17 cellular contexts compared by ENCODE assay signal in genomic region chr1:84406209-84406917, GRCh38. TPM values are rescaled to one million over a fixed set of nuclear protein-coding genes. Genes with fewer than 3 reads are reported as not detected.
A peak's percentile ranks its signal among the peaks of the same experiment; 100 is the strongest.
DNase-seq lines count a peak whose midpoint lies in the region; ATAC-seq and TF ChIP-seq lines count a peak whose summit lies in the region.
"Had no signal": no experiment of that assay in that cellular context is flagged by ENCODE, and none has a peak within 500 bp of the region (broad histone marks: within the 10 kb centered on the region; RNA-seq: fewer than 3 reads in every experiment).

No MANE protein-coding gene starts in this region.

- ATAC-seq in stimulated activated naive CD8-positive, alpha-beta T cell treated with anti-CD3 and anti-CD28 coated beads, Interleukin-15, Interleukin-2, amounts not matched to agents 100 U/mL and 50 U/mL, for 24 hours = no peak

- H3K9me3 Mint-ChIP-seq in activated naive CD8-positive, alpha-beta T cell treated with anti-CD3 and anti-CD28 coated beads for 36 hours = no peaks in the 10 kb centered on the region
- H3K9me3 Mint-ChIP-seq: activated CD4-positive, alpha-beta memory T cell treated with anti-CD3 and anti-CD28 coated beads for 36 hours; activated T-helper 2 cell treated with anti-CD3 and anti-CD28 coated beads, Interferon-gamma antibody, Interleukin-2, Interleukin-4, amounts not matched to agents 10 μg/mL and 5 μg/mL and 100 μg/mL, durations not matched to agents 14 hours and 24 hours and 36 hours; CD4-positive, CD25-positive, alpha-beta regulatory T cell had no signal

- H3K27me3 ChIP-seq in muscle layer of duodenum (ENCODE audit: low read depth, low read length) = no peaks in the 10 kb centered on the region
- H3K27me3 ChIP-seq: neutrophil had no signal

- TF ChIP-seq CTCF in cardiac fibroblast (IDR thresholded peaks at IDR 0.05; ENCODE audit: low read depth, low read length) = no peak

- peak overlapping the region; percentile 26 for H3K27ac ChIP-seq in muscle layer of duodenum (ENCODE audit: low read length)
- H3K27ac ChIP-seq: HL-60, neutrophil had no signal

- H3K4me1 Mint-ChIP-seq in activated naive CD8-positive, alpha-beta T cell treated with anti-CD3 and anti-CD28 coated beads for 36 hours = no peaks in the 10 kb centered on the region
- H3K4me1 Mint-ChIP-seq: CD4-positive, CD25-positive, alpha-beta regulatory T cell had no signal

- DNase-seq in GM03348 (ENCODE audit: low spot score) (peak; percentile 7), NCI-H2227 treated with DMSO at 0.1 percent for 48 hours (lab: John Stamatoyannopoulos, UW) (peak; percentile 19), cardiac fibroblast (ENCODE audit: low read depth in 2 of 2) (peak; percentile 40 to 62), iPS-NIHi7 (ENCODE audit: extremely low spot score) (no peak)
- DNase-seq in activated naive CD8-positive, alpha-beta T cell treated with anti-CD3 and anti-CD28 coated beads for 36 hours = no peak
- DNase-seq in effector CD4-positive, alpha-beta T cell = no peak
- DNase-seq in stimulated activated naive CD8-positive, alpha-beta T cell treated with anti-CD3 and anti-CD28 coated beads, Interleukin-15, Interleukin-2, amounts not matched to agents 100 U/mL and 50 U/mL, for 24 hours = no peak
- DNase-seq: activated CD4-positive, alpha-beta memory T cell treated with anti-CD3 and anti-CD28 coated beads for 36 hours; CD4-positive, CD25-positive, alpha-beta regulatory T cell had no signal

- no peak overlapping the region for H3K4me3 Mint-ChIP-seq in activated naive CD8-positive, alpha-beta T cell treated with anti-CD3 and anti-CD28 coated beads for 36 hours
- H3K4me3 Mint-ChIP-seq: activated CD4-positive, alpha-beta memory T cell treated with anti-CD3 and anti-CD28 coated beads for 36 hours; CD4-positive, CD25-positive, alpha-beta regulatory T cell had no signal

- H3K4me3 ChIP-seq in cardiac fibroblast (replicated peaks in 1 of 2; ENCODE audit: low read depth in 2 of 2, low read length in 2 of 2) = no peak overlapping the region
- H3K4me3 ChIP-seq in muscle layer of duodenum (ENCODE audit: low read depth in 1 of 2, low read length in 2 of 2) = no peak overlapping the region
- H3K4me3 ChIP-seq: HAP-1 had no signal

- no peaks in the 10 kb centered on the region for H3K36me3 Mint-ChIP-seq in activated naive CD8-positive, alpha-beta T cell treated with anti-CD3 and anti-CD28 coated beads for 36 hours
- H3K36me3 Mint-ChIP-seq: activated CD4-positive, alpha-beta memory T cell treated with anti-CD3 and anti-CD28 coated beads for 36 hours; CD4-positive, CD25-positive, alpha-beta regulatory T cell had no signal

- H3K27me3 Mint-ChIP-seq in activated naive CD8-positive, alpha-beta T cell treated with anti-CD3 and anti-CD28 coated beads for 36 hours = no peaks in the 10 kb centered on the region
- H3K27me3 Mint-ChIP-seq: activated CD4-positive, alpha-beta memory T cell treated with anti-CD3 and anti-CD28 coated beads for 36 hours had no signal

- H3K36me3 ChIP-seq in muscle layer of duodenum (ENCODE audit: control insufficient read depth in 1 of 2, insufficient read depth in 2 of 2, low read length in 2 of 2) = no peaks in the 10 kb centered on the region
- H3K36me3 ChIP-seq: HAP-1, neutrophil had no signal

- no peaks in the 10 kb centered on the region for H3K4me1 ChIP-seq in muscle layer of duodenum (ENCODE audit: control insufficient read depth in 1 of 2, insufficient read depth in 2 of 2, low read length in 2 of 2)
- H3K4me1 ChIP-seq: HAP-1 had no signal

- H3K9me3 ChIP-seq in muscle layer of duodenum (ENCODE audit: control insufficient read depth in 1 of 2, low read length in 2 of 2) = no peaks in the 10 kb centered on the region
- H3K9me3 ChIP-seq: HAP-1, neutrophil had no signal

- no peak overlapping the region for H3K27ac Mint-ChIP-seq in activated naive CD8-positive, alpha-beta T cell treated with anti-CD3 and anti-CD28 coated beads for 36 hours
- H3K27ac Mint-ChIP-seq: activated CD4-positive, alpha-beta memory T cell treated with anti-CD3 and anti-CD28 coated beads for 36 hours; activated T-helper 2 cell treated with anti-CD3 and anti-CD28 coated beads, Interferon-gamma antibody, Interleukin-2, Interleukin-4, amounts not matched to agents 10 μg/mL and 5 μg/mL and 100 μg/mL, durations not matched to agents 14 hours and 24 hours and 36 hours; CD4-positive, CD25-positive, alpha-beta regulatory T cell had no signal

RNA-seq across cellular contexts. Expression of gene DNASE2B, which starts 8.1 kb away (rescaled TPM):
- not detected for total RNA-seq in activated naive CD8-positive, alpha-beta T cell treated with anti-CD3 and anti-CD28 coated beads for 36 hours
- total RNA-seq: activated CD4-positive, alpha-beta memory T cell treated with anti-CD3 and anti-CD28 coated beads for 36 hours; activated T-helper 2 cell treated with anti-CD3 and anti-CD28 coated beads, Interferon-gamma antibody, Interleukin-2, Interleukin-4, amounts not matched to agents 10 μg/mL and 5 μg/mL and 100 μg/mL, durations not matched to agents 14 hours and 24 hours and 36 hours; CD4-positive, CD25-positive, alpha-beta regulatory T cell; liver; skeletal muscle tissue; T-helper 2 cell treated with Interferon-gamma antibody and Interleukin-4, amounts not matched to agents 100 ng/mL and 5 ng/mL, for 36 hours had no signal

Comparison
In these comparisons a context has a peak if more than half of its experiments do, and no peak if none do; other contexts are left out.
1. DNase-seq: peak in GM03348 (single experiment), NCI-H2227 treated with DMSO at 0.1 percent for 48 hours (single experiment) and cardiac fibroblast (2 of 2); none in activated naive CD8-positive, alpha-beta T cell treated with anti-CD3 and anti-CD28 coated beads for 36 hours (single experiment), effector CD4-positive, alpha-beta T cell (single experiment), stimulated activated naive CD8-positive, alpha-beta T cell treated with anti-CD3 and anti-CD28 coated beads, Interleukin-15, Interleukin-2, amounts not matched to agents 100 U/mL and 50 U/mL, for 24 hours (single experiment) and iPS-NIHi7 (single experiment).